ENCODE assay signal across 32 cellular contexts in the genomic region with DNA sequence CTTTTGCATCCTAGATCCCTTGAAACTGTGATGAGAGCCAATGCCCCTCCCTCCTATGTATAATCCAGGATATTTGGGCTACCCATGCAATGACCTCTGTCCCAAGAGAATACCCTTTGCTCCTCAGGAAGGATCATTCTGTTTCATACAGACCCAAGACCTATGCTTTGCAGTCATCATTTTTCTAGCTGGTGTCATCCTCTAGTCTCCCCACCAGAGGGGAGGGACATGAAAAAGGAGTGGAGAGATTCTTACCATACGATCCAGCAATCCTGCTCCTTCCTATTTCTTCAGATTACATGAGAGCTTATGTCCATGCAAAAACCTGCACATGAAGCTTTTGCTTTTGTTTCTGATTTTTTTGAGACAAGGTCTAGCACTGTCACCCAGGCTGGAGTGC. TPM values are rescaled to one million over a fixed set of nuclear protein-coding genes. Genes with fewer than 3 reads are reported as not detected.
"Had no signal": no experiment of that assay in that cellular context is flagged by ENCODE, and none has a peak within 500 bp of the region (broad histone marks: within the 10 kb centered on the region; RNA-seq: fewer than 3 reads in every experiment).

No MANE protein-coding gene starts in this region.

- ATAC-seq: activated CD8-positive, alpha-beta T cell treated with anti-CD3 and anti-CD28 coated beads for 36 hours; activated T-cell treated with anti-CD3 and anti-CD28 coated beads, Interleukin-2, amount 50 U/mL, for 72 hours; activated T-helper 17 cell treated with anti-CD3 and anti-CD28 coated beads, Interleukin-2, amount 50 U/mL, for 72 hours; body of pancreas had no signal

- H3K27ac ChIP-seq: ascending aorta, body of pancreas, colonic mucosa, Peyer's patch, SJSA1 had no signal

- DNase-seq: activated CD4-positive, alpha-beta T cell treated with anti-CD3 and anti-CD28 coated beads, Interleukin-2, amount 10 ng/mL, durations not matched to agents 24 days and 14 days; activated CD4-positive, alpha-beta T cell treated with anti-CD3 and anti-CD28 coated beads, Interleukin-2, amount 50 U/mL, for 4 hours; activated CD8-positive, alpha-beta T cell treated with anti-CD3 and anti-CD28 coated beads for 36 hours; activated naive CD4-positive, alpha-beta T cell; activated naive CD8-positive, alpha-beta T cell treated with anti-CD3 and anti-CD28 coated beads, Interleukin-2, amount 10 ng/mL, durations not matched to agents 7 days and 5 days; activated T-cell treated with anti-CD3 and anti-CD28 coated beads, Interleukin-2, amount 50 U/mL, for 1 hour; activated T-cell treated with anti-CD3 and anti-CD28 coated beads, Interleukin-2, amount 50 U/mL, for 72 hours; amygdala; body of pancreas; caudate nucleus; colonic mucosa; Kasumi-1; MG63; NCI-H1048; NCI-H1105 treated with DMSO at 0.1 percent for 48 hours; NCI-H146; NCI-H187; NCI-H2029 treated with DMSO at 0.1 percent for 48 hours; NCI-H2107; NCI-H2171; NCI-H2227 treated with DMSO at 0.1 percent for 48 hours; NCI-H446 treated with DMSO at 0.1 percent for 48 hours; NCI-H69; RPMI8226; SHP77 treated with DMSO at 0.1 percent for 48 hours; T1000 had no signal

- H3K4me1 Mint-ChIP-seq: activated CD4-positive, alpha-beta T cell treated with anti-CD3 and anti-CD28 coated beads, Interleukin-2, amount 10 ng/mL, durations not matched to agents 24 days and 14 days; activated naive CD4-positive, alpha-beta T cell treated with anti-CD3 and anti-CD28 coated beads, Interleukin-2, amount 50 U/mL, for 24 hours; activated naive CD8-positive, alpha-beta T cell treated with anti-CD3 and anti-CD28 coated beads, Interleukin-2, amount 10 ng/mL, durations not matched to agents 7 days and 5 days; activated T-helper 17 cell treated with anti-CD3 and anti-CD28 coated beads, Interleukin-2, amount 50 U/mL, for 72 hours had no signal

- H3K9me3 Mint-ChIP-seq: activated CD4-positive, alpha-beta T cell treated with anti-CD3 and anti-CD28 coated beads, Interleukin-2, amount 10 ng/mL, durations not matched to agents 24 days and 14 days; activated CD8-positive, alpha-beta T cell treated with anti-CD3 and anti-CD28 coated beads for 36 hours; activated naive CD4-positive, alpha-beta T cell treated with anti-CD3 and anti-CD28 coated beads, Interleukin-2, amount 50 U/mL, for 24 hours; activated naive CD8-positive, alpha-beta T cell treated with anti-CD3 and anti-CD28 coated beads, Interleukin-2, amount 10 ng/mL, durations not matched to agents 7 days and 5 days; activated T-cell treated with anti-CD3 and anti-CD28 coated beads, Interleukin-2, amount 50 U/mL, for 72 hours; activated T-helper 17 cell treated with anti-CD3 and anti-CD28 coated beads, Interleukin-2, amount 50 U/mL, for 72 hours had no signal

- H3K27ac Mint-ChIP-seq: activated CD4-positive, alpha-beta T cell treated with anti-CD3 and anti-CD28 coated beads, Interleukin-2, amount 10 ng/mL, durations not matched to agents 24 days and 14 days; activated CD8-positive, alpha-beta T cell treated with anti-CD3 and anti-CD28 coated beads for 36 hours; activated naive CD4-positive, alpha-beta T cell treated with anti-CD3 and anti-CD28 coated beads, Interleukin-2, amount 50 U/mL, for 24 hours; activated naive CD8-positive, alpha-beta T cell treated with anti-CD3 and anti-CD28 coated beads, Interleukin-2, amount 10 ng/mL, durations not matched to agents 7 days and 5 days; activated T-cell treated with anti-CD3 and anti-CD28 coated beads, Interleukin-2, amount 50 U/mL, for 72 hours; activated T-helper 17 cell treated with anti-CD3 and anti-CD28 coated beads, Interleukin-2, amount 50 U/mL, for 72 hours had no signal

- H3K4me3 ChIP-seq: ascending aorta, body of pancreas, colonic mucosa, MG63, Peyer's patch, SJSA1 had no signal

- H3K27me3 ChIP-seq: ascending aorta, body of pancreas, colonic mucosa, Peyer's patch, SJSA1 had no signal

- H3K4me1 ChIP-seq: ascending aorta, body of pancreas, colonic mucosa, Peyer's patch, SJSA1 had no signal

- H3K36me3 ChIP-seq: colonic mucosa, MG63, Peyer's patch, SJSA1 had no signal

- H3K4me3 Mint-ChIP-seq: activated CD4-positive, alpha-beta T cell treated with anti-CD3 and anti-CD28 coated beads, Interleukin-2, amount 10 ng/mL, durations not matched to agents 24 days and 14 days; activated CD8-positive, alpha-beta T cell treated with anti-CD3 and anti-CD28 coated beads for 36 hours; activated naive CD4-positive, alpha-beta T cell treated with anti-CD3 and anti-CD28 coated beads, Interleukin-2, amount 50 U/mL, for 24 hours; activated naive CD8-positive, alpha-beta T cell treated with anti-CD3 and anti-CD28 coated beads, Interleukin-2, amount 10 ng/mL, durations not matched to agents 7 days and 5 days; activated T-cell treated with anti-CD3 and anti-CD28 coated beads, Interleukin-2, amount 50 U/mL, for 72 hours; activated T-helper 17 cell treated with anti-CD3 and anti-CD28 coated beads, Interleukin-2, amount 50 U/mL, for 72 hours had no signal

- FAIRE-seq: bronchial epithelial cell had no signal

- H3K9me3 ChIP-seq: ascending aorta, body of pancreas, colonic mucosa, MG63, Peyer's patch, SJSA1 had no signal

- H3K36me3 Mint-ChIP-seq: activated naive CD4-positive, alpha-beta T cell treated with anti-CD3 and anti-CD28 coated beads, Interleukin-2, amount 50 U/mL, for 24 hours; activated naive CD8-positive, alpha-beta T cell treated with anti-CD3 and anti-CD28 coated beads, Interleukin-2, amount 10 ng/mL, durations not matched to agents 7 days and 5 days had no signal

RNA-seq across cellular contexts. Expression of a gene that starts 50.0 kb away (rescaled TPM):
- total RNA-seq: bronchial epithelial cell had no signal
